ENCODE assay signal across 8 cellular contexts in the genomic region with DNA sequence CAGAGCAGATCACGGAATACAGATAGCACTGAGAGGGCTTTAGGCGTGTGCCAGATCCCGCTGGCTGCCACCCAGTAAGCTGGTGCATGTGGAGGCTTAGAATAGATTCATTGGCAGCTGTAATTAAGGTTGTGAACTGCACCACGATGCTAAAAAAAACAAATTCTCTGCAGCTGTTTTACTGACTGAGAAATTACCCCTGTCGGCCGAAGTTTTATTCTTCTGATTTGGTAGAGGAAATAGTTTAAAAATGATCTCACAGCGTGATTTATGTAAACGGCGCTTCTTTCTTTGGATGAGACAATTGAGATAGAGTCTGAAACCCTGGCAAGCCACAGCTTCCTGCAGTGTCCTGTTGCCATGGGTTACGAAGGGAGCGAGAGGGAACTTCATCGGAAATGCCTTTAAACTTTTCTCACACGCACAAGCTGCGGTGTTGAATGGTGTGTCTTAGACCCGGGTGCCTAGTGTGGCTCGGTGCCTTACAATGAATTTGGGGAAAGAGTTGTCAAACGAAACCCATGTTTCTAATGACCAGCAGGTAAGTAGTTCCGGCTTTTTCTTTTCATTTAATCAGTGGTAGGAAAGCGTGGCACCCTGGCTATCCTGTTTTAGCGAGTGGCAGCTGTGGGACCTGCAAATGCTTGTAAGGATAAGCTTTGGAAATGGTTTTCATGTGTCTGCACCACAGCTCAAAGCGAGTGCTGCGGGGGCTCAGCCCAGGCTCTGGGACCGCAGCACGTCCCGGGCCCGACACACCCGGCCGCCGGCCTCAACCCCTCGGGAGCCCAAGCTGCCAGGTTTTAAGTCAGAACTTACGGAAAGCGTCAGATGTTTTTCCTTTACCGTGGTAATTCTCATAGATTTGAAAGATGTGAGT.
A peak's percentile ranks its signal among the peaks of the same experiment; 100 is the strongest.
DNase-seq lines count a peak whose midpoint lies in the region; TF ChIP-seq lines count a peak whose summit lies in the region.

No MANE protein-coding gene starts in this region.

- H3K4me3 Mint-ChIP-seq in activated CD4-positive, alpha-beta T cell treated with anti-CD3 and anti-CD28 coated beads, Interleukin-2, amount 10 ng/mL, durations not matched to agents 7 days and 5 days: peak overlapping the region; percentile 44

- H3K27me3 ChIP-seq in breast epithelium: no peaks in the 10 kb centered on the region

- TF ChIP-seq CTCF in breast epithelium (IDR thresholded peaks at IDR 0.05): no peak

- H3K9me3 ChIP-seq in breast epithelium: no peaks in the 10 kb centered on the region

- no peaks in the 10 kb centered on the region for H3K9me3 Mint-ChIP-seq in activated CD4-positive, alpha-beta T cell treated with anti-CD3 and anti-CD28 coated beads, Interleukin-2, amount 10 ng/mL, durations not matched to agents 7 days and 5 days

- POLR2A ChIA-PET in activated CD4-positive, alpha-beta T cell treated with anti-CD3 and anti-CD28 coated beads, Interleukin-2, amount 10 ng/mL, durations not matched to agents 7 days and 5 days (lab: Charles Lee): no interaction called here

- H3K4me3 ChIP-seq in breast epithelium: peak overlapping the region; percentile 9 to 46 (median 14)

- intact Hi-C loops in breast epithelium (cut with DNase I; ENCODE audit: low total_unique reads): loop anchor here (5.0 kb wide), 1 partner anchor 1993 kb away; no protein-coding TSS in a partner anchor

- CTCF ChIA-PET in activated CD4-positive, alpha-beta T cell treated with anti-CD3 and anti-CD28 coated beads, Interleukin-2, amount 10 ng/mL, durations not matched to agents 7 days and 5 days (lab: Charles Lee): interaction anchor here (0.9 to 1.1 kb wide), 3 partner anchors 18 to 416 kb away, joined by 3 to 5 read pairs (median 4); no protein-coding TSS in a partner anchor

- TF ChIP-seq POLR2A in breast epithelium (IDR thresholded peaks at IDR 0.05): no peak

- H3K27ac Mint-ChIP-seq in activated CD4-positive, alpha-beta T cell treated with anti-CD3 and anti-CD28 coated beads, Interleukin-2, amount 10 ng/mL, durations not matched to agents 7 days and 5 days: peak overlapping the region; percentile 71

- H3K27me3 Mint-ChIP-seq in activated CD4-positive, alpha-beta T cell treated with anti-CD3 and anti-CD28 coated beads, Interleukin-2, amount 10 ng/mL, durations not matched to agents 7 days and 5 days: peaks cover 34% of the 10 kb centered on the region

- H3K27ac ChIP-seq in breast epithelium: no peak overlapping the region

- H3K4me1 Mint-ChIP-seq in activated CD4-positive, alpha-beta T cell treated with anti-CD3 and anti-CD28 coated beads, Interleukin-2, amount 10 ng/mL, durations not matched to agents 7 days and 5 days: peaks cover 53% of the 10 kb centered on the region

- peaks cover 6 to 15% of the 10 kb centered on the region in 2 donors for H3K4me1 ChIP-seq in breast epithelium

- no peaks in the 10 kb centered on the region for H3K36me3 Mint-ChIP-seq in activated CD4-positive, alpha-beta T cell treated with anti-CD3 and anti-CD28 coated beads, Interleukin-2, amount 10 ng/mL, durations not matched to agents 7 days and 5 days (ENCODE audit: low read depth)

- DNase-seq in activated CD4-positive, alpha-beta T cell treated with anti-CD3 and anti-CD28 coated beads, Interleukin-2, amount 10 ng/mL, durations not matched to agents 7 days and 5 days: peak; percentile 64
- DNase-seq in activated CD4-positive, alpha-beta T cell treated with anti-CD3 and anti-CD28 coated beads, Interleukin-2, amount 50 U/mL, for 4 hours: no peak
- DNase-seq in NOMO-1 treated with DMSO at 0.1 percent for 48 hours (lab: John Stamatoyannopoulos, UW; ENCODE audit: unreplicated experiment): peak; percentile 80
- no peak for DNase-seq in breast epithelium (ENCODE audit: low spot score in 2 of 2)
- peak; percentile 88 for DNase-seq in kidney glomerular epithelial cell (lab: John Stamatoyannopoulos, UW)
- DNase-seq in superior temporal gyrus (ENCODE audit: extremely low spot score): peak; percentile 77
- DNase-seq in NCI-H510A treated with DMSO at 0.1 percent for 48 hours (lab: John Stamatoyannopoulos, UW): no peak
- DNase-seq in NCI-H774 (lab: John Stamatoyannopoulos, UW): no peak

- no peaks in the 10 kb centered on the region for H3K36me3 ChIP-seq in breast epithelium

Comparison
In these comparisons a context has a peak if more than half of its experiments do, and no peak if none do; other contexts are left out.
1. DNase-seq: peak in activated CD4-positive, alpha-beta T cell treated with anti-CD3 and anti-CD28 coated beads, Interleukin-2, amount 10 ng/mL, durations not matched to agents 7 days and 5 days (single experiment), NOMO-1 treated with DMSO at 0.1 percent for 48 hours (single experiment), kidney glomerular epithelial cell (single experiment) and superior temporal gyrus (single experiment); none in activated CD4-positive, alpha-beta T cell treated with anti-CD3 and anti-CD28 coated beads, Interleukin-2, amount 50 U/mL, for 4 hours (0 of 2), breast epithelium (0 of 2), NCI-H510A treated with DMSO at 0.1 percent for 48 hours (single experiment) and NCI-H774 (single experiment).